Comparison of ENCODE assay signal across 11 cellular contexts in the genomic region with DNA sequence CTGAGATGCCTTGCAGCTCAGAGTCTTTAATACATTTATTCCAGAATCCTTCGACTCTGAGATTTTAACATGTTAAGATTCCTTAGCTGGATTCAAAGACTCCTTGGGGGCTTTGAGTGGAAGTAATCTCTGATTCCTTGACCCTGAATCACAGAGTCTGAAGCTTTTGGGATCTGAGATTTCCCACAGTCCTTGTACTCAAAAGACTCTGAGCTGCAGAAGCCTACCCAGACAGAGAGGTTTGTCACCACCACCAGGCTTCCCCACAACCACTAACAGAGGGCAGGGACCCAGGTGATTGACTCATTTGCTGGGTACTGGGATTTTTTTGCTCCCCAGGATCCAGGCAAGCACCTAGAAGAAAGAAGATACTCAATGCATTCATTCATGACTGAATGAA. TPM values are rescaled to one million over a fixed set of nuclear protein-coding genes. Genes with fewer than 3 reads are reported as not detected.
A peak's percentile ranks its signal among the peaks of the same experiment; 100 is the strongest.
DNase-seq lines count a peak whose midpoint lies in the region; ATAC-seq lines count a peak whose summit lies in the region.
"Had no signal": no experiment of that assay in that cellular context is flagged by ENCODE, and none has a peak within 500 bp of the region (broad histone marks: within the 10 kb centered on the region; RNA-seq: fewer than 3 reads in every experiment).

No MANE protein-coding gene starts in this region.

- H3K36me3 Mint-ChIP-seq in activated CD4-positive, alpha-beta T cell treated with anti-CD3 and anti-CD28 coated beads for 36 hours (ENCODE audit: low read depth): peaks cover 2% of the 10 kb centered on the region
- no peaks in the 10 kb centered on the region for H3K36me3 Mint-ChIP-seq in activated naive CD8-positive, alpha-beta T cell
- peaks cover 0 to 4% of the 10 kb centered on the region in 2 donors for H3K36me3 Mint-ChIP-seq in stimulated activated naive B cell treated with anti-CD40 and anti-IgM and Interleukin-4, amounts not matched to agents 10 μg/mL and 1 μg/mL and 100 μg/mL, for 72 hours

- intact Hi-C loops in activated CD4-positive, alpha-beta T cell treated with anti-CD3 and anti-CD28 coated beads for 36 hours (cut with DNase I, micrococcal nuclease): no loop called here
- intact Hi-C loops in left colon (cut with DNase I, micrococcal nuclease): no loop called here

- peaks cover 26% of the 10 kb centered on the region for H3K4me1 Mint-ChIP-seq in activated CD4-positive, alpha-beta T cell treated with anti-CD3 and anti-CD28 coated beads for 36 hours
- peaks cover 38% of the 10 kb centered on the region for H3K4me1 Mint-ChIP-seq in activated naive CD8-positive, alpha-beta T cell (ENCODE audit: low read depth)
- peaks cover 14 to 37% of the 10 kb centered on the region in 2 donors for H3K4me1 Mint-ChIP-seq in stimulated activated naive B cell treated with anti-CD40 and anti-IgM and Interleukin-4, amounts not matched to agents 10 μg/mL and 1 μg/mL and 100 μg/mL, for 72 hours

- ATAC-seq in activated CD4-positive, alpha-beta T cell treated with anti-CD3 and anti-CD28 coated beads for 36 hours: no peak
- ATAC-seq in stimulated activated naive B cell treated with anti-CD40 and anti-IgM and Interleukin-4, amounts not matched to agents 10 μg/mL and 1 μg/mL and 100 μg/mL, for 72 hours (replicated peaks): no peak
- ATAC-seq in left colon: no peak

- peak overlapping the region; percentile 99 for H3K4me3 Mint-ChIP-seq in activated CD4-positive, alpha-beta T cell treated with anti-CD3 and anti-CD28 coated beads for 36 hours
- peak overlapping the region; percentile 94 for H3K4me3 Mint-ChIP-seq in activated naive CD8-positive, alpha-beta T cell
- H3K4me3 Mint-ChIP-seq in stimulated activated naive B cell treated with anti-CD40 and anti-IgM and Interleukin-4, amounts not matched to agents 10 μg/mL and 1 μg/mL and 100 μg/mL, for 72 hours: peak overlapping the region in 1 of 2 donors; percentile 57

- no peaks in the 10 kb centered on the region for H3K27me3 Mint-ChIP-seq in activated CD4-positive, alpha-beta T cell treated with anti-CD3 and anti-CD28 coated beads for 36 hours
- H3K27me3 Mint-ChIP-seq in activated naive CD8-positive, alpha-beta T cell: no peaks in the 10 kb centered on the region
- H3K27me3 Mint-ChIP-seq in stimulated activated naive B cell treated with anti-CD40 and anti-IgM and Interleukin-4, amounts not matched to agents 10 μg/mL and 1 μg/mL and 100 μg/mL, for 72 hours: peaks cover 5 to 26% of the 10 kb centered on the region in 2 donors

- CTCF ChIA-PET in activated CD4-positive, alpha-beta T cell treated with anti-CD3 and anti-CD28 coated beads for 36 hours (lab: Charles Lee): interaction anchor here (0.6 to 1.5 kb wide), 5 partner anchors 10 to 116 kb away, joined by 3 to 6 read pairs (median 4); no protein-coding TSS in a partner anchor

- no peaks in the 10 kb centered on the region for H3K9me3 Mint-ChIP-seq in activated CD4-positive, alpha-beta T cell treated with anti-CD3 and anti-CD28 coated beads for 36 hours (ENCODE audit: low read depth)
- no peaks in the 10 kb centered on the region for H3K9me3 Mint-ChIP-seq in activated naive CD8-positive, alpha-beta T cell (ENCODE audit: low read depth)
- no peaks in the 10 kb centered on the region for H3K9me3 Mint-ChIP-seq in stimulated activated naive B cell treated with anti-CD40 and anti-IgM and Interleukin-4, amounts not matched to agents 10 μg/mL and 1 μg/mL and 100 μg/mL, for 72 hours

- peak overlapping the region; percentile 55 for H3K27ac Mint-ChIP-seq in activated CD4-positive, alpha-beta T cell treated with anti-CD3 and anti-CD28 coated beads for 36 hours
- no peak overlapping the region for H3K27ac Mint-ChIP-seq in activated naive CD8-positive, alpha-beta T cell
- peak overlapping the region; percentile 14 for H3K27ac Mint-ChIP-seq in stimulated activated naive B cell treated with anti-CD40 and anti-IgM and Interleukin-4, amounts not matched to agents 10 μg/mL and 1 μg/mL and 100 μg/mL, for 72 hours

- POLR2A ChIA-PET in activated CD4-positive, alpha-beta T cell treated with anti-CD3 and anti-CD28 coated beads for 36 hours (lab: Charles Lee): no interaction called here

- no peak for DNase-seq in activated CD4-positive, alpha-beta T cell treated with anti-CD3 and anti-CD28 coated beads for 36 hours
- DNase-seq in activated CD4-positive, alpha-beta T cell treated with anti-CD3 and anti-CD28 coated beads for 4 hours: no peak
- DNase-seq in kidney tubule cell (ENCODE audit: low spot score) (peak; percentile 33), NOMO-1 treated with DMSO at 0.1 percent for 48 hours (lab: John Stamatoyannopoulos, UW; ENCODE audit: unreplicated experiment) (no peak), SIG-M5 (lab: John Stamatoyannopoulos, UW) (no peak), left colon (no peak)
- DNase-seq in stimulated activated naive B cell treated with anti-CD40 and anti-IgM and Interleukin-4, amounts not matched to agents 10 μg/mL and 1 μg/mL and 100 μg/mL, for 72 hours: no peak
- DNase-seq: activated CD8-positive, alpha-beta memory T cell treated with anti-CD3 and anti-CD28 coated beads, Interleukin-2, amount 50 U/mL, for 4 hours; effector CD8-positive, alpha-beta T cell; NCI-H187 treated with DMSO at 0.1 percent for 48 hours had no signal

RNA-seq across cellular contexts. Expression of gene SERPINH1, which starts 1.4 kb away (rescaled TPM):
- total RNA-seq in activated CD4-positive, alpha-beta T cell treated with anti-CD3 and anti-CD28 coated beads for 36 hours: 10 to 100 TPM; 20.3 to 23.1 TPM
- 10 to 100 TPM; 24.0 to 41.5 TPM for total RNA-seq in left colon

RNA-seq across cellular contexts. Expression of gene GDPD5, which starts 34.9 kb away (rescaled TPM):
- 10 to 100 TPM; 16.8 to 22.0 TPM for total RNA-seq in activated CD4-positive, alpha-beta T cell treated with anti-CD3 and anti-CD28 coated beads for 36 hours
- total RNA-seq in left colon: 1 to 10 TPM; 3.3 to 4.0 TPM
